8 cellular contexts compared by ENCODE assay signal in the genomic region with DNA sequence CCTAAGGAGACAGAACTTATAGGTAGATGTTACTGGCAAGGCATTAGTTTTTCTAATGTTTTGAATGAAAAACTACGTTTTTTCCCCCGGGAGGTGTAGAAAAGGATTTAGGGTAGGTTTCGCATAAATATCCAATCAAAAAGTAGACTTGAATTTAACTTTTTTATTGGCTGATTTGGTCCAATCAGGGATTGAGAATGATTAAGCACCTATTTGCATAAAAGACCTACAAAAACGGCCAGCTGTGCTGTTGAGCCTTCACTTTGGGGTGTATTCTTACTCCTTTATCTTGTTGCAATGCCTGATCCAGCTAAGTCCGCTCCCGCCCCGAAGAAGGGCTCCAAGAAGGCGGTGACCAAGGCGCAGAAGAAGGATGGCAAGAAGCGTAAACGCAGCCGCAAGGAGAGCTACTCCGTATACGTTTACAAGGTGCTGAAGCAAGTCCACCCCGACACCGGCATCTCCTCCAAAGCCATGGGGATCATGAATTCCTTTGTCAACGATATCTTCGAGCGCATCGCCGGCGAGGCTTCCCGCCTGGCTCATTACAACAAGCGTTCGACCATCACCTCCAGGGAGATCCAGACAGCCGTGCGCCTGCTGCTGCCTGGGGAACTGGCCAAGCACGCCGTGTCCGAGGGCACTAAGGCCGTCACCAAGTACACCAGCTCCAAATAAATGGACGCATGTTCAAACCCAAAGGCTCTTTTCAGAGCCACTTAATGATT.
DNase-seq lines count a peak whose midpoint lies in the region; ATAC-seq and TF ChIP-seq lines count a peak whose summit lies in the region.

No MANE protein-coding gene starts in this region.

- ATAC-seq in GM21576 (IDR thresholded peaks at IDR 0.05; ENCODE audit: unreplicated experiment) = peak; percentile 51

- no peaks in the 10 kb centered on the region for H3K36me3 ChIP-seq in Loucy (ENCODE audit: insufficient read depth, low read length)
- no peaks in the 10 kb centered on the region for H3K36me3 ChIP-seq in left ventricle myocardium inferior

- no peaks in the 10 kb centered on the region for H3K9me3 ChIP-seq in Loucy (ENCODE audit: insufficient read depth, low read depth, low read length)
- H3K9me3 ChIP-seq in left ventricle myocardium inferior (replicated peaks) = no peaks in the 10 kb centered on the region

- TF ChIP-seq CTCF in Loucy (conservative IDR thresholded peaks at IDR 0.05; ENCODE audit: low read length) = no peak
- no peak for TF ChIP-seq CTCF in left ventricle myocardium inferior (IDR thresholded peaks at IDR 0.05; ENCODE audit: borderline replicate concordance)

- in situ Hi-C loops in KBM-7 (cut with MboI; ENCODE audit: low pct_unique_long_range_greater_than_20kb, low sequenced_read_pairs) = no loop called here

- H3K27me3 ChIP-seq in Loucy (ENCODE audit: insufficient read depth, low read length, poor library complexity, severe bottlenecking) (no peaks in the 10 kb centered on the region), left ventricle myocardium inferior (ENCODE audit: low read depth) (peaks cover 99% of the 10 kb centered on the region)

- no peaks in the 10 kb centered on the region for H3K9me2 ChIP-seq in Loucy (replicated peaks; ENCODE audit: low read depth, low read length)

- H3K4me1 ChIP-seq in Loucy (ENCODE audit: insufficient read depth, low read length, poor library complexity, severe bottlenecking) (peaks cover 36% of the 10 kb centered on the region), left ventricle myocardium inferior (peaks cover 24% of the 10 kb centered on the region)

- peak; percentile 85 for DNase-seq in DMS153 treated with DMSO at 0.1 percent for 48 hours (lab: John Stamatoyannopoulos, UW; ENCODE audit: unreplicated experiment)
- DNase-seq in SKM-1 (lab: John Stamatoyannopoulos, UW; ENCODE audit: unreplicated experiment) = peak; percentile 91
- DNase-seq in amniotic stem cell (lab: John Stamatoyannopoulos, UW) = peak; percentile 68
- peak; percentile 17 for DNase-seq in left ventricle myocardium inferior
- DNase-seq in renal cortical epithelial cell (ENCODE audit: low read depth) = peak; percentile 95
- DNase-seq in KBM-7 = no peak

- peaks cover 23% of the 10 kb centered on the region for H3K79me2 ChIP-seq in Loucy (ENCODE audit: insufficient read depth, low read length)

- H3K9ac ChIP-seq in Loucy (ENCODE audit: low read depth, low read length, poor library complexity, severe bottlenecking) = peak overlapping the region; percentile 99

- intact Hi-C loops in left ventricle myocardium inferior (cut with micrococcal nuclease) = no loop called here

- peaks cover 7% of the 10 kb centered on the region; the same call in 1 of the 2 replicates for H3F3A ChIP-seq in Loucy (ENCODE audit: low read depth)

- H3K4me3 ChIP-seq in Loucy (ENCODE audit: low read length, poor library complexity, severe bottlenecking) (peak overlapping the region; percentile 85), left ventricle myocardium inferior (peak overlapping the region; percentile 63)

- peak overlapping the region; percentile 95 for H3K4me2 ChIP-seq in Loucy (ENCODE audit: low read depth, low read length, poor library complexity, severe bottlenecking)

- peaks cover 12% of the 10 kb centered on the region for H4K20me1 ChIP-seq in Loucy (ENCODE audit: insufficient read depth, low read length, poor library complexity, severe bottlenecking)

- peak overlapping the region; percentile 24; the same call in 1 of the 2 replicates for H2AFZ ChIP-seq in Loucy (ENCODE audit: low read length)

- H3K27ac ChIP-seq in left ventricle myocardium inferior (replicated peaks) = no peak overlapping the region
